14 cellular contexts compared by ENCODE assay signal in the genomic region with DNA sequence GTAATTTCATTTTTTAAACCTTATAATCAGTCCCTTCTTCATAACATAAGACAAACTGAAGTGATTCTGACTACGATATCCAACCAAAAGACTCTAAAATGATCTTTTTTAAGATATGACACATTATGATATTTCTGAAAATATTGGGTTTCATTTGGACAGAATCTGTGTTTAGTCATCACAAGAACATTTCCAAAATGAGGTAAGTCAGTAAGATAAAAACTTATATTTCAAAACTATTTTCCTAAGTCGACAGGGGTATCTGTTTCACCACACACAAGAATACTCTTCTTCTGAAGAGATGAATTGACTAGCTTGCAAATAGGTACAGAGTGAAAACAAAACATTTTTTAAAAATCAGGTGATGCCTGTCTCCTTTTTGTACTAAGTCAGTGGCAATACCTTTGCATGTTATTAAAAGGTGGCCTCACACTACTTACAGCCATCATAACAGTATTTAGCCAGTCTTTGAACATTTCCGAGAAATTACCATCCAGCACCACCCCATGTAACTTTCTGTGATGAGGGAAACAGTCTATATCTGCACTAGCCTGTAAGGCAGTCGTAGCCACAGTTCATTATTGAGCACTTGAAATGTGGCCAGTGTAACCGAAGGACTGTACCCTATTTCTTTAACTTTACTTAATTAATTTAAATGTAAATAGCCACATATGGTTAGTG. TPM values are rescaled to one million over a fixed set of nuclear protein-coding genes. Genes with fewer than 3 reads are reported as not detected.
A peak's percentile ranks its signal among the peaks of the same experiment; 100 is the strongest.
DNase-seq lines count a peak whose midpoint lies in the region; TF ChIP-seq lines count a peak whose summit lies in the region.
"Had no signal": no experiment of that assay in that cellular context is flagged by ENCODE, and none has a peak within 500 bp of the region (broad histone marks: within the 10 kb centered on the region; RNA-seq: fewer than 3 reads in every experiment).

No MANE protein-coding gene starts in this region.

- H3K27ac ChIP-seq in suprapubic skin (peak overlapping the region; percentile 35), stomach (peak overlapping the region in 2 of 5 donors; percentile 26 to 51)
- H3K27ac ChIP-seq: prostate gland had no signal

- no peaks in the 10 kb centered on the region for H3K9me3 ChIP-seq in suprapubic skin
- peaks cover 0 to 5% (median 0%) of the 10 kb centered on the region in 4 donors for H3K9me3 ChIP-seq in stomach
- H3K9me3 ChIP-seq in MG63: peaks cover 2% of the 10 kb centered on the region; the same call in 1 of the 2 replicates
- H3K9me3 ChIP-seq: prostate gland had no signal

- no peak for TF ChIP-seq POLR2A in suprapubic skin (IDR thresholded peaks at IDR 0.05)
- TF ChIP-seq POLR2A in stomach (IDR thresholded peaks at IDR 0.05): no peak

- intact Hi-C loops in activated naive CD4-positive, alpha-beta T cell treated with anti-CD3 and anti-CD28 coated beads for 36 hours (cut with micrococcal nuclease): loop anchor here (1.0 kb wide), 3 partner anchors 10 to 23 kb away; no protein-coding TSS in a partner anchor
- intact Hi-C loops in activated T-helper 2 cell treated with anti-CD3 and anti-CD28 coated beads, Interferon-gamma antibody, Interleukin-2, Interleukin-4, amounts not matched to agents 10 μg/mL and 5 μg/mL and 100 μg/mL, durations not matched to agents 14 hours and 24 hours and 36 hours (cut with micrococcal nuclease): loop anchor here (1.0 to 2.0 kb wide), 4 partner anchors 10 to 67 kb away; no protein-coding TSS in a partner anchor
- intact Hi-C loops in stomach (cut with DNase I; ENCODE audit: low total_unique reads) (no loop called here), posterior vena cava (cut with DNase I) (no loop called here)

- H3K4me1 ChIP-seq in suprapubic skin: no peaks in the 10 kb centered on the region
- peaks cover 0 to 48% (median 24%) of the 10 kb centered on the region in 4 donors for H3K4me1 ChIP-seq in stomach

- no peak overlapping the region for H3K4me3 ChIP-seq in suprapubic skin
- H3K4me3 ChIP-seq in stomach: no peak overlapping the region
- H3K4me3 ChIP-seq in MG63: no peak overlapping the region
- H3K4me3 ChIP-seq: prostate gland had no signal

- CTCF ChIA-PET in activated naive CD4-positive, alpha-beta T cell treated with anti-CD3 and anti-CD28 coated beads for 36 hours (lab: Charles Lee): no interaction called here

- peaks cover 6% of the 10 kb centered on the region for H3K9me3 Mint-ChIP-seq in activated naive CD4-positive, alpha-beta T cell treated with anti-CD3 and anti-CD28 coated beads for 36 hours
- peaks cover 9% of the 10 kb centered on the region for H3K9me3 Mint-ChIP-seq in activated T-helper 2 cell treated with anti-CD3 and anti-CD28 coated beads, Interferon-gamma antibody, Interleukin-2, Interleukin-4, amounts not matched to agents 10 μg/mL and 5 μg/mL and 100 μg/mL, durations not matched to agents 14 hours and 24 hours and 36 hours
- H3K9me3 Mint-ChIP-seq in immature natural killer cell: no peaks in the 10 kb centered on the region

- no peaks in the 10 kb centered on the region for H3K27me3 Mint-ChIP-seq in activated naive CD4-positive, alpha-beta T cell treated with anti-CD3 and anti-CD28 coated beads for 36 hours (ENCODE audit: low read depth)
- H3K27me3 Mint-ChIP-seq in activated T-helper 2 cell treated with anti-CD3 and anti-CD28 coated beads, Interferon-gamma antibody, Interleukin-2, Interleukin-4, amounts not matched to agents 10 μg/mL and 5 μg/mL and 100 μg/mL, durations not matched to agents 14 hours and 24 hours and 36 hours (ENCODE audit: low read depth): no peaks in the 10 kb centered on the region
- no peaks in the 10 kb centered on the region for H3K27me3 Mint-ChIP-seq in immature natural killer cell (ENCODE audit: low read depth in 3 of 3)

- DNase-seq in activated naive CD4-positive, alpha-beta T cell treated with anti-CD3 and anti-CD28 coated beads for 36 hours: no peak
- no peak for DNase-seq in activated naive CD4-positive, alpha-beta T cell (lab: John Stamatoyannopoulos, UW)
- no peak for DNase-seq in activated T-helper 2 cell treated with anti-CD3 and anti-CD28 coated beads, Interferon-gamma antibody, Interleukin-2, Interleukin-4, amounts not matched to agents 10 μg/mL and 5 μg/mL and 100 μg/mL, durations not matched to agents 14 hours and 24 hours and 36 hours (ENCODE audit: low spot score)
- no peak for DNase-seq in immature natural killer cell
- DNase-seq in suprapubic skin (ENCODE audit: low spot score in 2 of 2): no peak
- no peak for DNase-seq in stomach
- no peak for DNase-seq in MG63
- no peak for DNase-seq in posterior vena cava (ENCODE audit: low spot score)
- DNase-seq: activated CD8-positive, alpha-beta memory T cell treated with anti-CD3 and anti-CD28 coated beads, Interleukin-2, amount 50 U/mL, for 4 hours; dermis blood vessel endothelial cell; hippocampal formation; NCI-H1930; NCI-H526 had no signal

- H3K36me3 Mint-ChIP-seq in activated naive CD4-positive, alpha-beta T cell treated with anti-CD3 and anti-CD28 coated beads for 36 hours (ENCODE audit: low read depth): peaks cover 39% of the 10 kb centered on the region
- peaks cover 72% of the 10 kb centered on the region for H3K36me3 Mint-ChIP-seq in activated T-helper 2 cell treated with anti-CD3 and anti-CD28 coated beads, Interferon-gamma antibody, Interleukin-2, Interleukin-4, amounts not matched to agents 10 μg/mL and 5 μg/mL and 100 μg/mL, durations not matched to agents 14 hours and 24 hours and 36 hours (ENCODE audit: low read depth)
- peaks cover 3 to 16% (median 9%) of the 10 kb centered on the region in 3 donors for H3K36me3 Mint-ChIP-seq in immature natural killer cell

- H3K36me3 ChIP-seq in suprapubic skin (no peaks in the 10 kb centered on the region), stomach (peaks cover 0 to 14% (median 4%) of the 10 kb centered on the region in 4 donors), MG63 (peaks cover 41% of the 10 kb centered on the region)
- H3K36me3 ChIP-seq: prostate gland had no signal

- H3K27me3 ChIP-seq in suprapubic skin: no peaks in the 10 kb centered on the region
- H3K27me3 ChIP-seq in stomach: no peaks in the 10 kb centered on the region
- no peaks in the 10 kb centered on the region for H3K27me3 ChIP-seq in MG63

- WGBS in suprapubic skin: 87% methylated on average over 5 of the region's 5 CpGs
- WGBS in stomach, 5 donors: 85 to 90% (median 89%) methylated on average over 5 of the region's 5 CpGs

- TF ChIP-seq EP300 in suprapubic skin (IDR thresholded peaks at IDR 0.05) (no peak), stomach (IDR thresholded peaks at IDR 0.05) (no peak)

- H3K4me1 Mint-ChIP-seq in activated naive CD4-positive, alpha-beta T cell treated with anti-CD3 and anti-CD28 coated beads for 36 hours (ENCODE audit: low read depth): peaks cover 49% of the 10 kb centered on the region
- H3K4me1 Mint-ChIP-seq in activated T-helper 2 cell treated with anti-CD3 and anti-CD28 coated beads, Interferon-gamma antibody, Interleukin-2, Interleukin-4, amounts not matched to agents 10 μg/mL and 5 μg/mL and 100 μg/mL, durations not matched to agents 14 hours and 24 hours and 36 hours (ENCODE audit: low read depth): peaks cover 35% of the 10 kb centered on the region
- H3K4me1 Mint-ChIP-seq in immature natural killer cell: peaks cover 65 to 70% of the 10 kb centered on the region in 2 donors

- H3K27ac Mint-ChIP-seq in activated naive CD4-positive, alpha-beta T cell treated with anti-CD3 and anti-CD28 coated beads for 36 hours: peak overlapping the region; percentile 78
- H3K27ac Mint-ChIP-seq in activated T-helper 2 cell treated with anti-CD3 and anti-CD28 coated beads, Interferon-gamma antibody, Interleukin-2, Interleukin-4, amounts not matched to agents 10 μg/mL and 5 μg/mL and 100 μg/mL, durations not matched to agents 14 hours and 24 hours and 36 hours: peak overlapping the region; percentile 63
- peak overlapping the region in 4 of 6 donors; percentile 3 to 29 (median 20) for H3K27ac Mint-ChIP-seq in immature natural killer cell

- peak overlapping the region; percentile 25 for H3K4me3 Mint-ChIP-seq in activated naive CD4-positive, alpha-beta T cell treated with anti-CD3 and anti-CD28 coated beads for 36 hours
- no peak overlapping the region for H3K4me3 Mint-ChIP-seq in activated T-helper 2 cell treated with anti-CD3 and anti-CD28 coated beads, Interferon-gamma antibody, Interleukin-2, Interleukin-4, amounts not matched to agents 10 μg/mL and 5 μg/mL and 100 μg/mL, durations not matched to agents 14 hours and 24 hours and 36 hours (ENCODE audit: low read depth)
- peak overlapping the region in 1 of 5 donors; percentile 21 for H3K4me3 Mint-ChIP-seq in immature natural killer cell

- TF ChIP-seq CTCF in suprapubic skin (IDR thresholded peaks at IDR 0.05) (no peak), stomach (IDR thresholded peaks at IDR 0.05) (no peak)

RNA-seq across cellular contexts. Expression of a gene that starts 13.5 kb away (rescaled TPM):
- total RNA-seq in activated naive CD4-positive, alpha-beta T cell treated with anti-CD3 and anti-CD28 coated beads for 36 hours: 10 to 100 TPM; 43.1 TPM
- total RNA-seq in activated T-helper 2 cell treated with anti-CD3 and anti-CD28 coated beads, Interferon-gamma antibody, Interleukin-2, Interleukin-4, amounts not matched to agents 10 μg/mL and 5 μg/mL and 100 μg/mL, durations not matched to agents 14 hours and 24 hours and 36 hours: 46.0 and 46.3 TPM in 2 replicates
- polyA plus RNA-seq in immature natural killer cell (10 to 100 TPM in 1 of 3 donors, 1 to 10 TPM in 2; 5.8 to 11.5 (median 9.3) TPM), stomach (10 to 100 TPM; 18.3 to 35.7 (median 30.4) TPM)
- total RNA-seq in suprapubic skin (10 to 100 TPM; 13.8 to 28.2 (median 18.3) TPM), stomach (10 to 100 TPM; 29.8 to 60.7 (median 44.1) TPM), posterior vena cava (10 to 100 TPM; 16.3 to 20.2 TPM)
- 28.1 and 34.2 TPM in 2 replicates for total RNA-seq in MG63 (2014; rRNA removed; shearing (Covaris generic); ENCODE audit: low replicate concordance)

Comparison
In these comparisons a context has a peak if more than half of its experiments do, and no peak if none do; other contexts are left out.
1. H3K27ac Mint-ChIP-seq: peak in every context shown above with its lines; median percentile 78 in activated naive CD4-positive, alpha-beta T cell treated with anti-CD3 and anti-CD28 coated beads for 36 hours; 63 in activated T-helper 2 cell treated with anti-CD3 and anti-CD28 coated beads, Interferon-gamma antibody, Interleukin-2, Interleukin-4, amounts not matched to agents 10 μg/mL and 5 μg/mL and 100 μg/mL, durations not matched to agents 14 hours and 24 hours and 36 hours; 20 in immature natural killer cell.
2. intact Hi-C loops: an anchor here in activated naive CD4-positive, alpha-beta T cell treated with anti-CD3 and anti-CD28 coated beads for 36 hours (1.0 kb wide) and activated T-helper 2 cell treated with anti-CD3 and anti-CD28 coated beads, Interferon-gamma antibody, Interleukin-2, Interleukin-4, amounts not matched to agents 10 μg/mL and 5 μg/mL and 100 μg/mL, durations not matched to agents 14 hours and 24 hours and 36 hours (1.0 to 2.0 kb wide); none called in stomach and posterior vena cava.